20 cellular contexts compared by ENCODE assay signal in genomic region chr19:8622886-8623285, GRCh38. TPM values are rescaled to one million over a fixed set of nuclear protein-coding genes. Genes with fewer than 3 reads are reported as not detected.
DNase-seq lines count a peak whose midpoint lies in the region; ATAC-seq, FAIRE-seq and TF ChIP-seq lines count a peak whose summit lies in the region.
"Not testable (repeated sequence)": the region's sequence is repeated elsewhere in the genome, so short reads cannot be mapped to it uniquely, and the experiment has no call there.
"Had no signal": no experiment of that assay in that cellular context is flagged by ENCODE, and none has a peak within 500 bp of the region (broad histone marks: within the 10 kb centered on the region; RNA-seq: fewer than 3 reads in every experiment).

No MANE protein-coding gene starts in this region.

- not testable (repeated sequence) for H3K27me3 ChIP-seq in A673 (replicated peaks; ENCODE audit: insufficient read depth, low read depth, low read length, poor library complexity); GM06990 (replicated peaks; ENCODE audit: control insufficient read depth, insufficient read depth, low read length); osteoblast (ENCODE audit: insufficient read depth, low read length)
- H3K27me3 ChIP-seq in SK-N-SH (ENCODE audit: insufficient read depth) (peaks cover 43% of the 10 kb centered on the region; the same call in 1 of the 2 replicates), K562 (ENCODE audit: control insufficient read depth in 2 of 2, insufficient read depth in 2 of 2, low read length in 2 of 2) (peaks cover 13 to 32% of the 10 kb centered on the region in 2 experiments; a peak in 3 of 5 replicates), left ventricle myocardium inferior (ENCODE audit: low read depth) (peaks cover 37% of the 10 kb centered on the region)

- 0 out of 3 replicates have a peak, but pooled peaks have one; percentile 49 for ATAC-seq in K562

- not testable (repeated sequence) for H3K9ac ChIP-seq in SK-N-SH; K562 (ENCODE audit: insufficient read depth in 1 of 2, low read depth in 2 of 2, low read length in 2 of 2)

- BruUV-seq in A673 (replicated peaks; lab: Mats Ljungman, UMichigan); K562 (replicated peaks; lab: Mats Ljungman, UMichigan): not testable (repeated sequence)

- not testable (repeated sequence) for H3K36me3 ChIP-seq in A673 (ENCODE audit: insufficient read depth, low read length, poor library complexity, severe bottlenecking); GM06990 (ENCODE audit: control insufficient read depth, insufficient read depth, low read length); SK-N-SH (replicated peaks in 1 of 2; ENCODE audit: control insufficient read depth in 1 of 2, insufficient read depth in 2 of 2, low read length in 1 of 2); K562 (ENCODE audit: control insufficient read depth, insufficient read depth, low read length); left ventricle myocardium inferior; osteoblast (ENCODE audit: insufficient read depth, low read length)

- TF ChIP-seq EP300 in Ishikawa (IDR thresholded peaks at IDR 0.05; ENCODE audit: borderline replicate concordance); SK-N-SH (IDR thresholded peaks at IDR 0.05; ENCODE audit: borderline replicate concordance in 1 of 2, low read depth in 1 of 2, low read length in 1 of 2); K562 (IDR thresholded peaks at IDR 0.05; ENCODE audit: low read length): not testable (repeated sequence)

- not testable (repeated sequence) for H3K4me3 ChIP-seq in A673 (ENCODE audit: low read depth, low read length, poor library complexity, severe bottlenecking); GM06990 (replicated peaks; ENCODE audit: low read depth, low read length); SK-N-SH (ENCODE audit: low read depth in 2 of 2, low read length in 1 of 2); K562; left ventricle myocardium inferior; osteoblast (ENCODE audit: insufficient read depth, low read length)

- intact Hi-C loops in A673 (cut with micrococcal nuclease; ENCODE audit: unreplicated experiment); K562 (cut with micrococcal nuclease); left ventricle myocardium inferior (cut with micrococcal nuclease): not testable (repeated sequence)

- POLR2A ChIA-PET in A673 (lab: Charles Lee; ENCODE audit: low non-redundant PET): interaction anchor here (0.6 kb wide), 1 partner anchor 23 kb away, joined by 3 read pairs; no protein-coding TSS in a partner anchor
- POLR2A ChIA-PET in SK-N-SH (lab: Yijun Ruan, JAX); K562 (lab: Yijun Ruan, JAX): not testable (repeated sequence)

- not testable (repeated sequence) for H2AFZ ChIP-seq in SK-N-SH (ENCODE audit: low read depth); K562 (ENCODE audit: low read depth, low read length); osteoblast (ENCODE audit: low read length)

- H3K79me2 ChIP-seq in SK-N-SH (ENCODE audit: insufficient read depth); K562 (ENCODE audit: control insufficient read depth, insufficient read depth, low read length); osteoblast (ENCODE audit: insufficient read depth, low read length): not testable (repeated sequence)

- TF ChIP-seq POLR2A in K562 (conservative IDR thresholded peaks at IDR 0.05): not testable (repeated sequence)

- not testable (repeated sequence) for H3K4me2 ChIP-seq in SK-N-SH; K562 (ENCODE audit: insufficient read depth, low read length); osteoblast (ENCODE audit: insufficient read depth, low read length)

- H3F3A ChIP-seq in SK-N-SH (replicated peaks; ENCODE audit: insufficient read depth): not testable (repeated sequence)

- peak; percentile 35 for TF ChIP-seq RAD21 in Ishikawa (IDR thresholded peaks at IDR 0.05; ENCODE audit: low read depth)
- TF ChIP-seq RAD21 in SK-N-SH (IDR thresholded peaks at IDR 0.05; ENCODE audit: low read length): peak; percentile 41
- not testable (repeated sequence) for TF ChIP-seq RAD21 in K562 (CRISPR knock-in tag; conservative IDR thresholded peaks at IDR 0.05 in 1 of 2, IDR thresholded peaks at IDR 0.05 in 1 of 2)

- H3K4me1 ChIP-seq in A673 (ENCODE audit: insufficient read depth, low read length, poor library complexity, severe bottlenecking); SK-N-SH (ENCODE audit: control insufficient read depth in 1 of 2, insufficient read depth in 2 of 2, low read depth in 1 of 2, low read length in 1 of 2); K562 (replicated peaks in 1 of 2; ENCODE audit: control insufficient read depth in 2 of 2, insufficient read depth in 2 of 2, low read length in 2 of 2); left ventricle myocardium inferior; osteoblast (ENCODE audit: insufficient read depth, low read length): not testable (repeated sequence)

- H3K27ac ChIP-seq in A673 (ENCODE audit: low read depth, low read length, poor library complexity, severe bottlenecking); SK-N-SH (ENCODE audit: low read depth in 2 of 2, low read length in 1 of 2); K562 (ENCODE audit: extremely low read depth, low read depth, low read length); left ventricle myocardium inferior (replicated peaks); osteoblast (ENCODE audit: low read depth, low read length): not testable (repeated sequence)

- TF ChIP-seq CTCF in A673 (conservative IDR thresholded peaks at IDR 0.05; ENCODE audit: low read depth, low read length) (peak; percentile 54), GM06990 (IDR thresholded peaks at IDR 0.05; ENCODE audit: insufficient read depth, low read length, poor library complexity, severe bottlenecking) (peak; percentile 19), SK-N-SH (IDR thresholded peaks at IDR 0.05) (peak; percentile 30; the same call in 1 of the 2 replicates), K562 (IDR thresholded peaks at IDR 0.05 in 2 of 3, conservative IDR thresholded peaks at IDR 0.05 in 1 of 3; ENCODE audit: insufficient read depth in 2 of 3, low read depth in 1 of 3, low read length in 3 of 3) (peak in 2 of 3 experiments; percentile 31 to 43; a peak in 2 of 6 replicates), left ventricle myocardium inferior (IDR thresholded peaks at IDR 0.05; ENCODE audit: borderline replicate concordance) (peak; percentile 29), osteoblast (IDR thresholded peaks at IDR 0.05; ENCODE audit: extremely low read depth, low read depth, low read length) (peak; percentile 29)

- CTCF ChIA-PET in A673 (lab: Charles Lee); K562 (lab: Yijun Ruan, JAX; ENCODE audit: low intra/inter-chr PET ratio): not testable (repeated sequence)
- CTCF ChIA-PET in SK-N-SH (lab: Yijun Ruan, JAX): interaction anchor here (0.7 to 13.7 kb wide), 5 partner anchors 10 to 71 kb away, joined by 3 to 112 read pairs (median 4); partner anchors contain the start of gene MYO1F

- not testable (repeated sequence) for H4K20me1 ChIP-seq in SK-N-SH (ENCODE audit: insufficient read depth); K562 (replicated peaks; ENCODE audit: control insufficient read depth, insufficient read depth, low read length); osteoblast (ENCODE audit: insufficient read depth, low read length)

- DNase-seq in A673 (ENCODE audit: low spot score) (peak; percentile 48), NCI-H69 (lab: John Stamatoyannopoulos, UW) (peak; percentile 24)
- not testable (repeated sequence) for DNase-seq in GM06990 (ENCODE audit: extremely low read depth, insufficient read length); SK-N-SH; K562 (ENCODE audit: extremely low read depth in 1 of 4, low spot score in 3 of 4); left ventricle myocardium inferior; osteoblast (ENCODE audit: insufficient read length, low spot score, missing footprints)

- not testable (repeated sequence) for FAIRE-seq in K562 (lab: Jason Lieb, UNC)

- in situ Hi-C loops in K562 (cut with MboI): not testable (repeated sequence)

- 30% methylated on average over 4 of the region's 4 CpGs for WGBS in SK-N-SH (ENCODE audit: low lambda C conversion rate)
- WGBS in K562 (ENCODE audit: insufficient coverage, low coverage, missing lambda C conversion rate): 0% methylated on average over 4 of the region's 4 CpGs

- H3K9me3 ChIP-seq in A673 (ENCODE audit: low read depth, low read length, poor library complexity, severe bottlenecking); SK-N-SH; K562 (replicated peaks; ENCODE audit: control insufficient read depth, insufficient read depth, low read depth, low read length); left ventricle myocardium inferior (replicated peaks); osteoblast (ENCODE audit: low read depth, low read length): not testable (repeated sequence)

- not testable (repeated sequence) for H3K9me1 ChIP-seq in K562 (ENCODE audit: control insufficient read depth, insufficient read depth, low read length)

- not testable (repeated sequence) for H3K9me2 ChIP-seq in SK-N-SH

RNA-seq across cellular contexts. Expression of gene NFILZ, which starts 7.5 kb away (rescaled TPM):
- not detected in 2 replicates for total RNA-seq in A673 (2021)
- polyA plus RNA-seq in SK-N-SH (2012; rRNA removed): not detected in 2 replicates
- not detected in 2 replicates for polyA plus RNA-seq in SK-N-SH (2012; cell fraction: cytosol; rRNA removed)
- not detected in 2 replicates for polyA plus RNA-seq in SK-N-SH (2012; cell fraction: nucleus; rRNA removed)
- total RNA-seq in K562 (2011; cell fraction: chromatin; rRNA removed; ENCODE audit: low replicate concordance): not detected in 2 replicates
- not detected in 2 replicates for total RNA-seq in K562 (2011; cell fraction: nucleolus; rRNA removed)
- not detected in 2 replicates for total RNA-seq in K562 (2011; cell fraction: nucleoplasm; rRNA removed)
- total RNA-seq in K562 (2014; rRNA removed): not detected in 2 replicates
- total RNA-seq in K562 (2014; rRNA removed; fragmentation: Illumina TruSeq; extraction: Trizol): not detected in 2 replicates
- not detected in 2 replicates for total RNA-seq in K562 (2015; rRNA removed; fragmentation: Illumina TruSeq; extraction: Trizol)
- not detected in 2 replicates for total RNA-seq in K562 (2021)
- polyA plus RNA-seq in K562 (2011; rRNA removed): not detected in 2 replicates
- polyA plus RNA-seq in K562 (2011; cell fraction: cytosol; rRNA removed): not detected in 2 replicates
- not detected in 2 replicates for polyA plus RNA-seq in K562 (2011; cell fraction: nucleus; rRNA removed)
- polyA plus RNA-seq in K562 (2012): not detected in 2 replicates
- not detected in 2 replicates for polyA plus RNA-seq in K562 (2014; fragmentation: Illumina TruSeq; extraction: Trizol)
- polyA plus RNA-seq in K562 (2014; fragmentation: Nextera tagmentation; extraction: Ambion mirVana): not detected
- not detected in 2 replicates for polyA plus RNA-seq in K562 (2014; rRNA removed)
- polyA minus RNA-seq in K562 (2011; rRNA and poly(A)+ RNA removed): not detected in 2 replicates
- polyA minus RNA-seq in K562 (2011; cell fraction: cytosol; rRNA and poly(A)+ RNA removed): not detected in 2 replicates
- not detected in 2 replicates for polyA minus RNA-seq in K562 (2011; cell fraction: nucleus; rRNA and poly(A)+ RNA removed)
- total RNA-seq in left ventricle myocardium inferior: not detected
- total RNA-seq in osteoblast: not detected in 2 replicates
- total RNA-seq: activated CD4-positive, alpha-beta T cell treated with anti-CD3 and anti-CD28 coated beads for 36 hours; activated naive CD4-positive, alpha-beta T cell treated with anti-CD3 and anti-CD28 coated beads, Interleukin-2, amount 50 U/mL, for 72 hours; aorta; dorsolateral prefrontal cortex; glomerular endothelial cell; lower leg skin; naive thymus-derived CD4-positive, alpha-beta T cell; omental fat pad; renal cortical epithelial cell; T-helper 17 cell had no signal
- polyA plus RNA-seq: aorta; naive thymus-derived CD4-positive, alpha-beta T cell; small intestine; thymus had no signal

RNA-seq across cellular contexts. Expression of gene ADAMTS10, which starts 12.4 kb away (rescaled TPM):
- 29.5 and 40.5 TPM in 2 replicates for total RNA-seq in A673 (2021)
- 3.6 and 5.9 TPM in 2 replicates for polyA plus RNA-seq in SK-N-SH (2012; rRNA removed)
- polyA plus RNA-seq in SK-N-SH (2012; cell fraction: cytosol; rRNA removed): 0.84 and 1.7 TPM in 2 replicates
- polyA plus RNA-seq in SK-N-SH (2012; cell fraction: nucleus; rRNA removed): 43.3 and 50.0 TPM in 2 replicates
- total RNA-seq in K562 (2011; cell fraction: chromatin; rRNA removed; ENCODE audit: low replicate concordance): 2.3 and 5.9 TPM in 2 replicates
- total RNA-seq in K562 (2011; cell fraction: nucleolus; rRNA removed): 2.6 and 5.5 TPM in 2 replicates
- 2.8 and 3.6 TPM in 2 replicates for total RNA-seq in K562 (2011; cell fraction: nucleoplasm; rRNA removed)
- 0.33 and 0.41 TPM in 2 replicates for total RNA-seq in K562 (2014; rRNA removed)
- total RNA-seq in K562 (2014; rRNA removed; fragmentation: Illumina TruSeq; extraction: Trizol): not detected in 2 replicates
- total RNA-seq in K562 (2015; rRNA removed; fragmentation: Illumina TruSeq; extraction: Trizol): 0.30 and 0.33 TPM in 2 replicates
- total RNA-seq in K562 (2021): 0.29 and 1.2 TPM in 2 replicates
- polyA plus RNA-seq in K562 (2011; rRNA removed): 0.28 and 0.57 TPM in 2 replicates
- 0.72 and 1.2 TPM in 2 replicates for polyA plus RNA-seq in K562 (2011; cell fraction: cytosol; rRNA removed)
- 3.7 and 14.1 TPM in 2 replicates for polyA plus RNA-seq in K562 (2011; cell fraction: nucleus; rRNA removed)
- 0.76 and 1.1 TPM in 2 replicates for polyA plus RNA-seq in K562 (2012)
- 0.30 TPM in 1 of 2 replicates, not detected in the other for polyA plus RNA-seq in K562 (2014; fragmentation: Illumina TruSeq; extraction: Trizol)
- polyA plus RNA-seq in K562 (2014; fragmentation: Nextera tagmentation; extraction: Ambion mirVana): not detected
- polyA plus RNA-seq in K562 (2014; rRNA removed): 0.84 and 1.8 TPM in 2 replicates
- polyA minus RNA-seq in K562 (2011; rRNA and poly(A)+ RNA removed): 0.30 and 0.53 TPM in 2 replicates
- 1.4 TPM in 1 of 2 replicates, not detected in the other for polyA minus RNA-seq in K562 (2011; cell fraction: cytosol; rRNA and poly(A)+ RNA removed)
- 1.8 and 6.3 TPM in 2 replicates for polyA minus RNA-seq in K562 (2011; cell fraction: nucleus; rRNA and poly(A)+ RNA removed)
- 11.5 TPM for total RNA-seq in left ventricle myocardium inferior
- 49.6 and 56.3 TPM in 2 replicates for total RNA-seq in osteoblast

RNA-seq across cellular contexts. Expression of gene MYO1F, which starts 45.6 kb away (rescaled TPM):
- 0.26 and 0.37 TPM in 2 replicates for total RNA-seq in A673 (2021)
- polyA plus RNA-seq in SK-N-SH (2012; rRNA removed): 0.24 and 0.51 TPM in 2 replicates
- polyA plus RNA-seq in SK-N-SH (2012; cell fraction: cytosol; rRNA removed): 0.14 and 0.21 TPM in 2 replicates
- polyA plus RNA-seq in SK-N-SH (2012; cell fraction: nucleus; rRNA removed): 0.45 and 0.69 TPM in 2 replicates
- total RNA-seq in K562 (2011; cell fraction: chromatin; rRNA removed; ENCODE audit: low replicate concordance): 5.4 and 19.9 TPM in 2 replicates
- 7.4 and 10.8 TPM in 2 replicates for total RNA-seq in K562 (2011; cell fraction: nucleolus; rRNA removed)
- 7.2 and 14.7 TPM in 2 replicates for total RNA-seq in K562 (2011; cell fraction: nucleoplasm; rRNA removed)
- total RNA-seq in K562 (2014; rRNA removed): 2.0 and 5.7 TPM in 2 replicates
- total RNA-seq in K562 (2014; rRNA removed; fragmentation: Illumina TruSeq; extraction: Trizol): 2.6 and 2.8 TPM in 2 replicates
- total RNA-seq in K562 (2015; rRNA removed; fragmentation: Illumina TruSeq; extraction: Trizol): 8.1 and 9.4 TPM in 2 replicates
- total RNA-seq in K562 (2021): 4.5 and 6.0 TPM in 2 replicates
- 3.5 and 8.1 TPM in 2 replicates for polyA plus RNA-seq in K562 (2011; rRNA removed)
- 4.3 and 17.3 TPM in 2 replicates for polyA plus RNA-seq in K562 (2011; cell fraction: cytosol; rRNA removed)
- polyA plus RNA-seq in K562 (2011; cell fraction: nucleus; rRNA removed): 5.6 and 11.4 TPM in 2 replicates
- polyA plus RNA-seq in K562 (2012): 10.8 and 26.9 TPM in 2 replicates
- 5.3 and 5.6 TPM in 2 replicates for polyA plus RNA-seq in K562 (2014; fragmentation: Illumina TruSeq; extraction: Trizol)
- polyA plus RNA-seq in K562 (2014; fragmentation: Nextera tagmentation; extraction: Ambion mirVana): under 1 TPM; 0.78 to 0.82 TPM
- 3.0 and 4.3 TPM in 2 replicates for polyA plus RNA-seq in K562 (2014; rRNA removed)
- polyA minus RNA-seq in K562 (2011; rRNA and poly(A)+ RNA removed): 3.7 and 10.6 TPM in 2 replicates
- polyA minus RNA-seq in K562 (2011; cell fraction: cytosol; rRNA and poly(A)+ RNA removed): 5.9 and 10.6 TPM in 2 replicates
- 6.1 and 9.4 TPM in 2 replicates for polyA minus RNA-seq in K562 (2011; cell fraction: nucleus; rRNA and poly(A)+ RNA removed)
- 7.4 TPM for total RNA-seq in left ventricle myocardium inferior
- total RNA-seq in osteoblast: under 0.01 and 0.72 TPM in 2 replicates
